In the genomic region with DNA sequence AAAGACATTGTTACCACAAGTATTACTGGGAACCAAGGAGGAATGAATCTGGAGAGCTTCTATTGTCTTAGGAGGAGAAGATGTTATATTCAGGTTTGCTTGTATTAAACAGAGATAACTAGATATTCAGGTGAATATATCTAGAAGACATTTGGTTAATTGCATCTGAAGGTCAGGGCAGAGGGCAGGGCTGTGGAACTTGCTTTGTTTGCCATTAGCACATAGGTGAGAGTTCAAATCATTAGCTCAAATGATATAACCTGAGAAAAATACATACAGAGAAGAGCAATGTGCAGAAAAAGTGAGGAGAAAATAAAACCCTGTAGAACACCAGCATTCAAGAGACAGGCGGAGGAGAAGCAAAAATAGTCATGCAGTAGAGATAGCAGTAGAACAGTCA, we compare ENCODE assay signal across 6 cellular contexts.
"Had no signal": no experiment of that assay in that cellular context is flagged by ENCODE, and none has a peak within 500 bp of the region (broad histone marks: within the 10 kb centered on the region; RNA-seq: fewer than 3 reads in every experiment).

No MANE protein-coding gene starts in this region.

- H3K4me3 Mint-ChIP-seq: IgD-negative memory B cell had no signal

- H3K27me3 Mint-ChIP-seq: IgD-negative memory B cell had no signal

- DNase-seq: IMR-90, KBM-7 had no signal

- H3K36me3 Mint-ChIP-seq: IgD-negative memory B cell had no signal

- H3K27ac ChIP-seq: HL-60 had no signal

- H3K27ac Mint-ChIP-seq: IgD-negative memory B cell had no signal

- H3K4me1 Mint-ChIP-seq: IgD-negative memory B cell had no signal

- H3K4me3 ChIP-seq: K562 had no signal

- ATAC-seq: K562 had no signal

- FAIRE-seq: HTR-8/SVneo, K562 had no signal
